22 cellular contexts compared by ENCODE assay signal in genomic region chr14:66619952-66620351, GRCh38.
"Had no signal": no experiment of that assay in that cellular context is flagged by ENCODE, and none has a peak within 500 bp of the region (broad histone marks: within the 10 kb centered on the region; RNA-seq: fewer than 3 reads in every experiment).

No MANE protein-coding gene starts in this region.

- DNase-seq: effector memory CD8-positive, alpha-beta T cell; foreskin keratinocyte; kidney; left cardiac atrium; left ventricle myocardium inferior; lower lobe of right lung; occipital lobe; spleen; stimulated activated CD4-positive, alpha-beta T cell treated with anti-CD3 and anti-CD28 coated beads, Interleukin-15, amount 100 ng/mL, for 24 hours; stimulated activated CD4-positive, alpha-beta T cell treated with anti-CD3 and anti-CD28 coated beads, Interleukin-1b, Interleukin-23, amount 100 ng/mL, for 48 hours; stimulated activated CD4-positive, alpha-beta T cell treated with anti-CD3 and anti-CD28 coated beads, Interleukin-4, amount 100 ng/mL, for 24 hours; tibial artery had no signal

- ATAC-seq: effector memory CD8-positive, alpha-beta T cell; foreskin keratinocyte; left cardiac atrium; lower lobe of right lung; sciatic nerve; stimulated activated memory B cell treated with anti-CD40 and anti-IgM and Interleukin-4, amounts not matched to agents 10 μg/mL and 1 μg/mL and 100 μg/mL, for 72 hours had no signal

- H3K27ac Mint-ChIP-seq: effector memory CD8-positive, alpha-beta T cell; memory B cell; mesothelial cell of epicardium; stimulated activated memory B cell treated with anti-CD40 and anti-IgM and Interleukin-4, amounts not matched to agents 10 μg/mL and 1 μg/mL and 100 μg/mL, for 72 hours; stimulated activated naive CD8-positive, alpha-beta T cell treated with anti-CD3 and anti-CD28 coated beads, Interleukin-15, Interleukin-2, amounts not matched to agents 100 ng/mL and 50 ng/mL, for 24 hours had no signal

- H3K4me3 ChIP-seq: hepatocyte, left ventricle myocardium inferior, lower lobe of right lung, prostate gland, spleen, tibial artery had no signal

- H3K4me1 ChIP-seq: foreskin keratinocyte, lower lobe of right lung, parathyroid adenoma, prostate gland, spleen had no signal

- H3K9me3 ChIP-seq: prostate gland had no signal

- H3K27ac ChIP-seq: epithelial cell of prostate, foreskin keratinocyte, hepatocyte, left ventricle myocardium inferior, lower lobe of right lung, parathyroid adenoma, prostate gland, spleen, tibial artery had no signal

- H2AFZ ChIP-seq: hepatocyte, parathyroid adenoma had no signal

- H3K4me3 Mint-ChIP-seq: effector memory CD8-positive, alpha-beta T cell; memory B cell; mesothelial cell of epicardium; nephron; stimulated activated memory B cell treated with anti-CD40 and anti-IgM and Interleukin-4, amounts not matched to agents 10 μg/mL and 1 μg/mL and 100 μg/mL, for 72 hours; stimulated activated naive CD8-positive, alpha-beta T cell treated with anti-CD3 and anti-CD28 coated beads, Interleukin-15, Interleukin-2, amounts not matched to agents 100 ng/mL and 50 ng/mL, for 24 hours had no signal

- H3K36me3 ChIP-seq: left ventricle myocardium inferior, lower lobe of right lung, prostate gland, spleen, tibial artery had no signal

- FAIRE-seq: kidney had no signal

- H3K9ac ChIP-seq: parathyroid adenoma had no signal

- H3K27me3 ChIP-seq: foreskin keratinocyte, hepatocyte, spleen, tibial artery had no signal

- H3K27me3 Mint-ChIP-seq: effector memory CD8-positive, alpha-beta T cell; memory B cell; stimulated activated memory B cell treated with anti-CD40 and anti-IgM and Interleukin-4, amounts not matched to agents 10 μg/mL and 1 μg/mL and 100 μg/mL, for 72 hours; stimulated activated naive CD8-positive, alpha-beta T cell treated with anti-CD3 and anti-CD28 coated beads, Interleukin-15, Interleukin-2, amounts not matched to agents 100 ng/mL and 50 ng/mL, for 24 hours had no signal

- H3K4me2 ChIP-seq: hepatocyte had no signal
